1 cellular context compared by ENCODE assay signal in the genomic region with DNA sequence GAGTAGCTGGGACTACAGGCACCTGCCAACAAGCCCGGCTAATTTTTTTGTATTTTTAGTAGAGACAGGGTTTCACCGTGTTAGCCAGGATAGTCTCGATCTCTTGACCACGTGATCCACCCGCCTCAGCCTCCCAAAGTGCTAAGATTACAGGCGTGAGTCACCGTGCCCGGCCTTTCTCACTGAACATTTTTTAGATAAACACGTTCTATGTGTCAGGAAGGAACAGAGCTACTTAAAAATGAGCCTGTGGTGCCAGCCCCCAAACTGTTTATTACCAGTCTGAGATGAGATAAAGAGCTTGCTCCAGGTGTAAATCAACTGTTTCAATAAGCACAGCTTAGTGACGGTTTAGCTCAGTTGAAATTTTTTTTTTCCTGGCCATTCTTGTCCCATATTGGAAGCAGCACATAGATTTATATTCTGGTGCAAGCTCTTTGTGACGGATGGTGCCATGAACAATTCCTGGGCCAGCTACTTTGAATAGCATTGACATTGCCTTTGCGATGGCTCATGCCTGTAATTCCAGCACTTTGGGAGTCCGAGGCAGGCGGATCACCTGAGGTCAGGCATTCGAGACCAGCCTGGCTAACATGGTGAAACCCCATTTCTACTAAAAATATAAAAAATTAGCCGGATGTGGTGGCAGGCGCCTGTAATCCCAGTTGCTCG.
TF ChIP-seq lines count a peak whose summit lies in the region.
"Not testable (repeated sequence)": the region's sequence is repeated elsewhere in the genome, so short reads cannot be mapped to it uniquely, and the experiment has no call there.

No MANE protein-coding gene starts in this region.

TF ChIP-seq in K562, 482 proteins besides CTCF, POLR2A, EP300 and RAD21 (continues in another document):
- TF ChIP-seq, protein P1, sequence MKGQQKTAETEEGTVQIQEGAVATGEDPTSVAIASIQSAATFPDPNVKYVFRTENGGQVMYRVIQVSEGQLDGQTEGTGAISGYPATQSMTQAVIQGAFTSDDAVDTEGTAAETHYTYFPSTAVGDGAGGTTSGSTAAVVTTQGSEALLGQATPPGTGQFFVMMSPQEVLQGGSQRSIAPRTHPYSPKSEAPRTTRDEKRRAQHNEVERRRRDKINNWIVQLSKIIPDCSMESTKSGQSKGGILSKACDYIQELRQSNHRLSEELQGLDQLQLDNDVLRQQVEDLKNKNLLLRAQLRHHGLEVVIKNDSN (CRISPR knock-in tag; IDR thresholded peaks at IDR 0.05), result peak; percentile 85
- 0 out of 2 replicates have a peak, but pooled peaks have one; percentile 60 for TF ChIP-seq ADNP (tag; IDR thresholded peaks at IDR 0.05)
- TF ChIP-seq ZNF766 (CRISPR knock-in tag; conservative IDR thresholded peaks at IDR 0.05), result 0 out of 2 replicates have a peak, but pooled peaks have one; percentile 45
- not testable (repeated sequence) for TF ChIP-seq NR2C1 (IDR thresholded peaks at IDR 0.05); ATF1 (CRISPR knock-in tag; IDR thresholded peaks at IDR 0.05); JUN (CRISPR knock-in tag; IDR thresholded peaks at IDR 0.05; ENCODE audit: borderline replicate concordance); PBX2 (CRISPR knock-in tag; IDR thresholded peaks at IDR 0.05; ENCODE audit: low read depth); TOE1 (CRISPR knock-in tag; IDR thresholded peaks at IDR 0.05; ENCODE audit: borderline replicate concordance, low read depth); MYC (CRISPR knock-in tag; IDR thresholded peaks at IDR 0.05; ENCODE audit: borderline replicate concordance, low read depth)
- peak; percentile 29; the same call in 1 of the 2 replicates for TF ChIP-seq NR2C1 (tag; IDR thresholded peaks at IDR 0.05)
- TF ChIP-seq TCF3 (CRISPR knock-in tag; IDR thresholded peaks at IDR 0.05), result 0 out of 2 replicates have a peak, but pooled peaks have one; percentile 25
- TF ChIP-seq SMARCC2 (IDR thresholded peaks at IDR 0.05; ENCODE audit: low read depth), result peak; percentile 86
- TF ChIP-seq RAD51 (IDR thresholded peaks at IDR 0.05; ENCODE audit: borderline replicate concordance, low read depth), result peak; percentile 96
- TF ChIP-seq POLR2AphosphoS5 (IDR thresholded peaks at IDR 0.05; ENCODE audit: control insufficient read depth, insufficient read depth, low read depth, low read length), result 0 out of 2 replicates have a peak, but pooled peaks have one; percentile 42
- TF ChIP-seq TFE3 (CRISPR knock-in tag; IDR thresholded peaks at IDR 0.05), result peak; percentile 96
- peak; percentile 32 for TF ChIP-seq ATF1 (tag; IDR thresholded peaks at IDR 0.05)
- TF ChIP-seq HDAC1 (IDR thresholded peaks at IDR 0.05), result peak in 1 of 2 experiments; percentile 35; a peak in 1 of 4 replicates
- TF ChIP-seq CBFA2T2 (conservative IDR thresholded peaks at IDR 0.05), result peak; percentile 89
- 0 out of 4 replicates have a peak, but pooled peaks of 1 of the 2 experiments have one; percentile 28 for TF ChIP-seq FOXA3 (CRISPR knock-in tag; conservative IDR thresholded peaks at IDR 0.05 in 1 of 2, IDR thresholded peaks at IDR 0.05 in 1 of 2)
- TF ChIP-seq, protein P2, sequence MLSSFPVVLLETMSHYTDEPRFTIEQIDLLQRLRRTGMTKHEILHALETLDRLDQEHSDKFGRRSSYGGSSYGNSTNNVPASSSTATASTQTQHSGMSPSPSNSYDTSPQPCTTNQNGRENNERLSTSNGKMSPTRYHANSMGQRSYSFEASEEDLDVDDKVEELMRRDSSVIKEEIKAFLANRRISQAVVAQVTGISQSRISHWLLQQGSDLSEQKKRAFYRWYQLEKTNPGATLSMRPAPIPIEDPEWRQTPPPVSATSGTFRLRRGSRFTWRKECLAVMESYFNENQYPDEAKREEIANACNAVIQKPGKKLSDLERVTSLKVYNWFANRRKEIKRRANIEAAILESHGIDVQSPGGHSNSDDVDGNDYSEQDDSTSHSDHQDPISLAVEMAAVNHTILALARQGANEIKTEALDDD (IDR thresholded peaks at IDR 0.05), result peak; percentile 37; the same call in 1 of the 2 replicates
- peak; percentile 92 for TF ChIP-seq FOSL1 (tag; conservative IDR thresholded peaks at IDR 0.05)
- TF ChIP-seq EGR1 (conservative IDR thresholded peaks at IDR 0.05), result 0 out of 2 replicates have a peak, but pooled peaks have one; percentile 5
- TF ChIP-seq, protein P3, sequence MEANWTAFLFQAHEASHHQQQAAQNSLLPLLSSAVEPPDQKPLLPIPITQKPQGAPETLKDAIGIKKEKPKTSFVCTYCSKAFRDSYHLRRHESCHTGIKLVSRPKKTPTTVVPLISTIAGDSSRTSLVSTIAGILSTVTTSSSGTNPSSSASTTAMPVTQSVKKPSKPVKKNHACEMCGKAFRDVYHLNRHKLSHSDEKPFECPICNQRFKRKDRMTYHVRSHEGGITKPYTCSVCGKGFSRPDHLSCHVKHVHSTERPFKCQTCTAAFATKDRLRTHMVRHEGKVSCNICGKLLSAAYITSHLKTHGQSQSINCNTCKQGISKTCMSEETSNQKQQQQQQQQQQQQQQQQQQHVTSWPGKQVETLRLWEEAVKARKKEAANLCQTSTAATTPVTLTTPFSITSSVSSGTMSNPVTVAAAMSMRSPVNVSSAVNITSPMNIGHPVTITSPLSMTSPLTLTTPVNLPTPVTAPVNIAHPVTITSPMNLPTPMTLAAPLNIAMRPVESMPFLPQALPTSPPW (CRISPR knock-in tag; IDR thresholded peaks at IDR 0.05), result 0 out of 2 replicates have a peak, but pooled peaks have one; percentile 27
- 0 out of 2 replicates have a peak, but pooled peaks have one; percentile 40 for TF ChIP-seq CREM (IDR thresholded peaks at IDR 0.05; ENCODE audit: low read depth)
- TF ChIP-seq CCNT2 (IDR thresholded peaks at IDR 0.05; ENCODE audit: borderline replicate concordance, extremely low read depth, insufficient read length, low read depth, low read length), result peak; percentile 17
- peak; percentile 86 for TF ChIP-seq L3MBTL2 (IDR thresholded peaks at IDR 0.05)
- TF ChIP-seq EP400 (IDR thresholded peaks at IDR 0.05), result peak; percentile 46
- TF ChIP-seq RNF2 (IDR thresholded peaks at IDR 0.05), result peak; percentile 46; the same call in 1 of the 2 replicates
- 0 out of 2 replicates have a peak, but pooled peaks have one; percentile 18 for TF ChIP-seq CC2D1A (IDR thresholded peaks at IDR 0.05)
- peak; percentile 28 for TF ChIP-seq NUFIP1 (IDR thresholded peaks at IDR 0.05; ENCODE audit: partially characterized antibody)
- peak in 1 of 2 experiments; percentile 51; a peak in 1 of 4 replicates for TF ChIP-seq ARNT (IDR thresholded peaks at IDR 0.05)
- 0 out of 2 replicates have a peak, but pooled peaks have one; percentile 43 for TF ChIP-seq HDAC2 (IDR thresholded peaks at IDR 0.05)
- TF ChIP-seq SMAD4 (CRISPR knock-in tag; conservative IDR thresholded peaks at IDR 0.05), result 0 out of 2 replicates have a peak, but pooled peaks have one; percentile 50
- peak; percentile 87; the same call in 1 of the 2 replicates for TF ChIP-seq SMARCE1 (IDR thresholded peaks at IDR 0.05)
- peak; percentile 12; the same call in 1 of the 2 replicates for TF ChIP-seq TAL1 (IDR thresholded peaks at IDR 0.05)
- TF ChIP-seq SMARCA4 (IDR thresholded peaks at IDR 0.05), result peak; percentile 89
- TF ChIP-seq JUN (IDR thresholded peaks at IDR 0.05; ENCODE audit: borderline replicate concordance, low read depth, low read length), result peak; percentile 82
- TF ChIP-seq MAX (CRISPR knock-in tag; IDR thresholded peaks at IDR 0.05), result peak; percentile 79
- peak; percentile 81 for TF ChIP-seq CBFA2T3 (IDR thresholded peaks at IDR 0.05)
- peak; percentile 86 for TF ChIP-seq ARID1B (IDR thresholded peaks at IDR 0.05)
- TF ChIP-seq, protein P4, sequence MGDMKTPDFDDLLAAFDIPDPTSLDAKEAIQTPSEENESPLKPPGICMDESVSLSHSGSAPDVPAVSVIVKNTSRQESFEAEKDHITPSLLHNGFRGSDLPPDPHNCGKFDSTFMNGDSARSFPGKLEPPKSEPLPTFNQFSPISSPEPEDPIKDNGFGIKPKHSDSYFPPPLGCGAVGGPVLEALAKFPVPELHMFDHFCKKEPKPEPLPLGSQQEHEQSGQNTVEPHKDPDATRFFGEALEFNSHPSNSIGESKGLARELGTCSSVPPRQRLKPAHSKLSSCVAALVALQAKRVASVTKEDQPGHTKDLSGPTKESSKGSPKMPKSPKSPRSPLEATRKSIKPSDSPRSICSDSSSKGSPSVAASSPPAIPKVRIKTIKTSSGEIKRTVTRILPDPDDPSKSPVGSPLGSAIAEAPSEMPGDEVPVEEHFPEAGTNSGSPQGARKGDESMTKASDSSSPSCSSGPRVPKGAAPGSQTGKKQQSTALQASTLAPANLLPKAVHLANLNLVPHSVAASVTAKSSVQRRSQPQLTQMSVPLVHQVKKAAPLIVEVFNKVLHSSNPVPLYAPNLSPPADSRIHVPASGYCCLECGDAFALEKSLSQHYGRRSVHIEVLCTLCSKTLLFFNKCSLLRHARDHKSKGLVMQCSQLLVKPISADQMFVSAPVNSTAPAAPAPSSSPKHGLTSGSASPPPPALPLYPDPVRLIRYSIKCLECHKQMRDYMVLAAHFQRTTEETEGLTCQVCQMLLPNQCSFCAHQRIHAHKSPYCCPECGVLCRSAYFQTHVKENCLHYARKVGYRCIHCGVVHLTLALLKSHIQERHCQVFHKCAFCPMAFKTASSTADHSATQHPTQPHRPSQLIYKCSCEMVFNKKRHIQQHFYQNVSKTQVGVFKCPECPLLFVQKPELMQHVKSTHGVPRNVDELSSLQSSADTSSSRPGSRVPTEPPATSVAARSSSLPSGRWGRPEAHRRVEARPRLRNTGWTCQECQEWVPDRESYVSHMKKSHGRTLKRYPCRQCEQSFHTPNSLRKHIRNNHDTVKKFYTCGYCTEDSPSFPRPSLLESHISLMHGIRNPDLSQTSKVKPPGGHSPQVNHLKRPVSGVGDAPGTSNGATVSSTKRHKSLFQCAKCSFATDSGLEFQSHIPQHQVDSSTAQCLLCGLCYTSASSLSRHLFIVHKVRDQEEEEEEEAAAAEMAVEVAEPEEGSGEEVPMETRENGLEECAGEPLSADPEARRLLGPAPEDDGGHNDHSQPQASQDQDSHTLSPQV (IDR thresholded peaks at IDR 0.05), result peak; percentile 85
- 0 out of 2 replicates have a peak, but pooled peaks have one; percentile 29 for TF ChIP-seq NBN (IDR thresholded peaks at IDR 0.05; ENCODE audit: low read depth)
- 0 out of 2 replicates have a peak, but pooled peaks have one; percentile 19 for TF ChIP-seq PBX2 (tag; conservative IDR thresholded peaks at IDR 0.05; ENCODE audit: low read depth)
- peak; percentile 75 to 77 for TF ChIP-seq KDM1A (IDR thresholded peaks at IDR 0.05)
- 0 out of 2 replicates have a peak, but pooled peaks have one; percentile 28 for TF ChIP-seq NFIC (IDR thresholded peaks at IDR 0.05)
- peak; percentile 89 for TF ChIP-seq JUND (IDR thresholded peaks at IDR 0.05; ENCODE audit: borderline replicate concordance, low read depth, low read length)
- peak; percentile 79; the same call in 2 of the 3 replicates for TF ChIP-seq JUND (tag; IDR thresholded peaks at IDR 0.05; ENCODE audit: borderline replicate concordance, low read depth, low read length)
- TF ChIP-seq BCOR (IDR thresholded peaks at IDR 0.05), result peak; percentile 67
- peak; percentile 98 for TF ChIP-seq TOE1 (IDR thresholded peaks at IDR 0.05; ENCODE audit: borderline replicate concordance)
- TF ChIP-seq DPF2 (IDR thresholded peaks at IDR 0.05), result peak; percentile 92
- TF ChIP-seq MEIS2 (IDR thresholded peaks at IDR 0.05; ENCODE audit: partially characterized antibody), result peak; percentile 50
- peak; percentile 30; the same call in 1 of the 2 replicates for TF ChIP-seq MYC (IDR thresholded peaks at IDR 0.05; ENCODE audit: low read depth, low read length)
- peak; percentile 46 to 69; a peak in 2 of 4 replicates for TF ChIP-seq FOXK2 (conservative IDR thresholded peaks at IDR 0.05 in 1 of 2, IDR thresholded peaks at IDR 0.05 in 1 of 2; ENCODE audit: low read depth in 2 of 2)
- TF ChIP-seq TRIM24 (IDR thresholded peaks at IDR 0.05), result 0 out of 4 replicates have a peak, but pooled peaks have one; percentile 23 to 53
- TF ChIP-seq LCOR (CRISPR knock-in tag; IDR thresholded peaks at IDR 0.05), result 0 out of 2 replicates have a peak, but pooled peaks have one; percentile 37
- peak; percentile 55 for TF ChIP-seq CXXC5 (CRISPR knock-in tag; IDR thresholded peaks at IDR 0.05)
